8 cellular contexts compared by ENCODE assay signal in the genomic region with DNA sequence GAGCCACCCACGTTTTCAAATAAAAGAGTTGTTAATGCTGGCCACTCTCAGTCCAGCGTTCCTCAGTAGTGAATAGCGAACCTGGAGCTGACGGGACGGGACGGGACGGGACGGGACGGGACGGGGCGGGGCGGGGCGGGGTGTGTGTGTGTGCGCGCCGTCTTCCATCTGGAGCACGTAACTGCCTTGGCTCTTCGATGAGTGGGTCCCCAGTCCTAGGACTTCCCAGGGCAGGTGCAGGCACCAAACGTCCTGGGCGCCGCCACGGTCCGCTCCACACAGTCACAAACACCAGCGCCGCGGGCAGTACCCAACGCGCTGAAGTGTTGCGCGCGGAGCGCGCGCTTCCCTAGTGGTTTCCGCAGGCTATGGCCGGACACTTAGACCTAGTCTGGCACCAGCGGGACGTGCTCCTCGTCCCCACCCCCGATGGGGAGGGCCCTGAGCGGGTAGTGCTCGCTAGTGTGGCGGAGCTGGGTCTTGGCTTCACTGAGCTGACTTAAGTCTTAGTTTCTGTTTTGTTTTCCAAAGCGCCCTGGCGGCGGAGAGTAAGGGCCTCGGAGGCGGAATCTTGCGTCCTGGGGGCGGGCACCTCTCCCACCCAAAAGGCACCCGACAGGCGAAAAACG. TPM values are rescaled to one million over a fixed set of nuclear protein-coding genes. Genes with fewer than 3 reads are reported as not detected.
A peak's percentile ranks its signal among the peaks of the same experiment; 100 is the strongest.
DNase-seq lines count a peak whose midpoint lies in the region; ATAC-seq lines count a peak whose summit lies in the region.
"Not testable (repeated sequence)": the region's sequence is repeated elsewhere in the genome, so short reads cannot be mapped to it uniquely, and the experiment has no call there.

No MANE protein-coding gene starts in this region.

- H3K4me3 Mint-ChIP-seq in activated T-cell treated with anti-CD3 and anti-CD28 coated beads, Interleukin-2, amount 50 U/mL, for 72 hours; stimulated activated naive CD8-positive, alpha-beta T cell treated with anti-CD3 and anti-CD28 coated beads, Interleukin-15, amount 100 ng/mL, for 72 hours: not testable (repeated sequence)

- ATAC-seq in GM18511 (IDR thresholded peaks at IDR 0.05; ENCODE audit: unreplicated experiment) (peak; percentile 44), GM19438 (IDR thresholded peaks at IDR 0.05; ENCODE audit: low read depth, unreplicated experiment) (peak; percentile 25), GM21825 (IDR thresholded peaks at IDR 0.05; ENCODE audit: unreplicated experiment) (peak; percentile 31), HG03025 (IDR thresholded peaks at IDR 0.05; ENCODE audit: low FRiP score, unreplicated experiment) (peak; percentile 25), HG03460 (IDR thresholded peaks at IDR 0.05; ENCODE audit: unreplicated experiment) (peak; percentile 36), left lobe of liver (peak; percentile 67)
- peak; percentile 53 to 66 for ATAC-seq in activated T-cell treated with anti-CD3 and anti-CD28 coated beads, Interleukin-2, amount 50 U/mL, for 72 hours (replicated peaks in 1 of 2)
- ATAC-seq in stimulated activated naive CD8-positive, alpha-beta T cell treated with anti-CD3 and anti-CD28 coated beads, Interleukin-15, amount 100 ng/mL, for 72 hours = peak; percentile 77

- H3K4me1 Mint-ChIP-seq in activated T-cell treated with anti-CD3 and anti-CD28 coated beads, Interleukin-2, amount 50 U/mL, for 72 hours (ENCODE audit: low read depth) = peaks cover 32% of the 10 kb centered on the region
- H3K4me1 Mint-ChIP-seq in stimulated activated naive CD8-positive, alpha-beta T cell treated with anti-CD3 and anti-CD28 coated beads, Interleukin-15, amount 100 ng/mL, for 72 hours = peaks cover 32% of the 10 kb centered on the region

- not testable (repeated sequence) for H3K9me3 Mint-ChIP-seq in activated T-cell treated with anti-CD3 and anti-CD28 coated beads, Interleukin-2, amount 50 U/mL, for 72 hours; stimulated activated naive CD8-positive, alpha-beta T cell treated with anti-CD3 and anti-CD28 coated beads, Interleukin-15, amount 100 ng/mL, for 72 hours

- not testable (repeated sequence) for H3K27ac Mint-ChIP-seq in activated T-cell treated with anti-CD3 and anti-CD28 coated beads, Interleukin-2, amount 50 U/mL, for 72 hours; stimulated activated naive CD8-positive, alpha-beta T cell treated with anti-CD3 and anti-CD28 coated beads, Interleukin-15, amount 100 ng/mL, for 72 hours

- DNase-seq in activated T-cell treated with anti-CD3 and anti-CD28 coated beads, Interleukin-2, amount 50 U/mL, for 72 hours; left lobe of liver (ENCODE audit: low spot score); stimulated activated naive CD8-positive, alpha-beta T cell treated with anti-CD3 and anti-CD28 coated beads, Interleukin-15, amount 100 ng/mL, for 72 hours: not testable (repeated sequence)

- not testable (repeated sequence) for H3K27me3 Mint-ChIP-seq in activated T-cell treated with anti-CD3 and anti-CD28 coated beads, Interleukin-2, amount 50 U/mL, for 72 hours (ENCODE audit: low read depth); stimulated activated naive CD8-positive, alpha-beta T cell treated with anti-CD3 and anti-CD28 coated beads, Interleukin-15, amount 100 ng/mL, for 72 hours

- peaks cover 5 to 15% of the 10 kb centered on the region in 2 donors for H3K36me3 Mint-ChIP-seq in activated T-cell treated with anti-CD3 and anti-CD28 coated beads, Interleukin-2, amount 50 U/mL, for 72 hours (ENCODE audit: insufficient read depth in 2 of 2)

RNA-seq across cellular contexts. Expression of gene BOLA1, which starts 47.7 kb away (rescaled TPM):
- 10 to 100 TPM; 26.9 to 29.4 TPM for total RNA-seq in activated T-cell treated with anti-CD3 and anti-CD28 coated beads, Interleukin-2, amount 50 U/mL, for 72 hours
- total RNA-seq in left lobe of liver = 13.8 TPM

Comparison
In these comparisons a context has a peak if more than half of its experiments do, and no peak if none do; other contexts are left out.
1. ATAC-seq: peak in every context shown above with its lines; median percentile 77 in stimulated activated naive CD8-positive, alpha-beta T cell treated with anti-CD3 and anti-CD28 coated beads, Interleukin-15, amount 100 ng/mL, for 72 hours; 67 in left lobe of liver; 60 in activated T-cell treated with anti-CD3 and anti-CD28 coated beads, Interleukin-2, amount 50 U/mL, for 72 hours; 44 in GM18511; 36 in HG03460; 31 in GM21825; 25 in GM19438; 25 in HG03025.